In genomic region chr16:81790277-81790676, GRCh38 we compare ENCODE assay signal across 30 cellular contexts.
"Had no signal": no experiment of that assay in that cellular context is flagged by ENCODE, and none has a peak within 500 bp of the region (broad histone marks: within the 10 kb centered on the region; RNA-seq: fewer than 3 reads in every experiment).

No MANE protein-coding gene starts in this region.

- H3K4me3 Mint-ChIP-seq: activated CD4-positive, alpha-beta T cell treated with anti-CD3 and anti-CD28 coated beads for 36 hours; activated naive CD8-positive, alpha-beta T cell treated with anti-CD3 and anti-CD28 coated beads, Interleukin-2, amount 10 ng/mL, durations not matched to agents 7 days and 5 days; activated T-cell treated with anti-CD3 and anti-CD28 coated beads, Interleukin-2, amount 50 U/mL, for 72 hours; brain; neural crest cell; T-helper 2 cell treated with Interferon-gamma antibody and Interleukin-4, amounts not matched to agents 5 μg/mL and 100 μg/mL, for 36 hours had no signal

- H3K36me3 Mint-ChIP-seq: brain had no signal

- ATAC-seq: activated CD4-positive, alpha-beta T cell treated with anti-CD3 and anti-CD28 coated beads for 36 hours; activated T-cell treated with anti-CD3 and anti-CD28 coated beads, Interleukin-2, amount 50 U/mL, for 72 hours; gastrocnemius medialis; psoas muscle; stimulated activated naive CD8-positive, alpha-beta T cell treated with anti-CD3 and anti-CD28 coated beads, Interleukin-15, Interleukin-2, amounts not matched to agents 100 U/mL and 50 U/mL, for 24 hours had no signal

- H3K4me3 ChIP-seq: ascending aorta, cardiac muscle cell, coronary artery, dorsolateral prefrontal cortex, gastrocnemius medialis, left ventricle myocardium inferior, lung, mucosa of descending colon, psoas muscle, testis, transverse colon had no signal

- H3K9me3 ChIP-seq: ascending aorta, gastrocnemius medialis, left ventricle myocardium inferior, mucosa of descending colon, psoas muscle, testis, transverse colon had no signal

- DNase-seq: activated CD4-positive, alpha-beta T cell treated with anti-CD3 and anti-CD28 coated beads for 36 hours; activated CD4-positive, CD25-positive, alpha-beta regulatory T cell; activated naive CD4-positive, alpha-beta T cell treated with Interleukin-2 at 50 U/mL for 16 hours; activated naive CD8-positive, alpha-beta T cell treated with anti-CD3 and anti-CD28 coated beads, Interleukin-2, amount 10 ng/mL, durations not matched to agents 7 days and 5 days; activated T-cell treated with anti-CD3 and anti-CD28 coated beads for 4 hours; activated T-cell treated with anti-CD3 and anti-CD28 coated beads, Interleukin-2, amount 50 U/mL, for 72 hours; cerebellar nuclear complex; dorsolateral prefrontal cortex; effector memory CD4-positive, alpha-beta T cell; erythroblast; gastrocnemius medialis; glutamatergic neuron; islet precursor cell; left ventricle myocardium inferior; mucosa of descending colon; occipital lobe; psoas muscle; stimulated activated CD4-positive, alpha-beta T cell treated with anti-CD3 and anti-CD28 coated beads, Interleukin-15, amount 100 ng/mL, for 24 hours; stimulated activated naive CD8-positive, alpha-beta T cell treated with anti-CD3 and anti-CD28 coated beads, Interleukin-15, Interleukin-2, amounts not matched to agents 100 U/mL and 50 U/mL, for 24 hours; testis; transverse colon had no signal

- FAIRE-seq: urothelium cell line had no signal

- H3K9ac ChIP-seq: parathyroid adenoma had no signal

- H3K27ac Mint-ChIP-seq: activated CD4-positive, alpha-beta T cell treated with anti-CD3 and anti-CD28 coated beads for 36 hours; activated naive CD8-positive, alpha-beta T cell treated with anti-CD3 and anti-CD28 coated beads, Interleukin-2, amount 10 ng/mL, durations not matched to agents 7 days and 5 days; activated T-cell treated with anti-CD3 and anti-CD28 coated beads, Interleukin-2, amount 50 U/mL, for 72 hours; brain; T-helper 2 cell treated with Interferon-gamma antibody and Interleukin-4, amounts not matched to agents 5 μg/mL and 100 μg/mL, for 36 hours had no signal

- H3K36me3 ChIP-seq: ascending aorta, cardiac muscle cell, gastrocnemius medialis, left ventricle myocardium inferior, transverse colon had no signal

- H3K9me3 Mint-ChIP-seq: activated naive CD8-positive, alpha-beta T cell treated with anti-CD3 and anti-CD28 coated beads, Interleukin-2, amount 10 ng/mL, durations not matched to agents 7 days and 5 days; activated T-cell treated with anti-CD3 and anti-CD28 coated beads, Interleukin-2, amount 50 U/mL, for 72 hours; neural crest cell; T-helper 2 cell treated with Interferon-gamma antibody and Interleukin-4, amounts not matched to agents 5 μg/mL and 100 μg/mL, for 36 hours had no signal

- H3K27me3 ChIP-seq: ascending aorta, cardiac muscle cell, testis, transverse colon had no signal

- H3K27me3 Mint-ChIP-seq: activated CD4-positive, alpha-beta T cell treated with anti-CD3 and anti-CD28 coated beads for 36 hours had no signal

- H3K79me2 ChIP-seq: parathyroid adenoma had no signal

- H3K4me1 Mint-ChIP-seq: activated CD4-positive, alpha-beta T cell treated with anti-CD3 and anti-CD28 coated beads for 36 hours; brain had no signal

- H3K4me1 ChIP-seq: ascending aorta, gastrocnemius medialis, left ventricle myocardium inferior, parathyroid adenoma, psoas muscle, testis, transverse colon had no signal

- H3K27ac ChIP-seq: ascending aorta, cardiac muscle cell, coronary artery, dorsolateral prefrontal cortex, gastrocnemius medialis, left ventricle myocardium inferior, parathyroid adenoma, psoas muscle, testis, transverse colon had no signal

- H2AFZ ChIP-seq: parathyroid adenoma had no signal
